ENCODE assay signal across 8 cellular contexts in the genomic region with DNA sequence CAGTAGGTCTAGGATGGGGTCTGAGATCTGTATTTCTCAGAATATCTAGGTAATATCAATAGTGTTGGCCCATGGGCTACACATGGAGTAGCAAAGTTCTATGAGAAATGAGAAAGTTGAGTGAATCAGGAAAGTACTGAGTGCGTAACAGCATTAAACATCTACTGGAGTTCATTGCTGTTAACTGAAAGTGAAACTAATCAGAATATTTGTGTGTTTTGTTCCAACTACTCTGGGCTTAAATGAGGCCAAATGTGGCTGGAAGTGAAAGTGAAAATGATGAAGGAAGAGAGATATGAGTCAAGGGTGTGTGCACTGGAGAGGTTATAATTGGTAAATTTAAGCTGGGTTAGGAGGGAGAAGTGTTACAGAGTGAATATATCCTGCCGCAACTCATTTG. TPM values are rescaled to one million over a fixed set of nuclear protein-coding genes. Genes with fewer than 3 reads are reported as not detected.
DNase-seq lines count a peak whose midpoint lies in the region; ATAC-seq and TF ChIP-seq lines count a peak whose summit lies in the region.

No MANE protein-coding gene starts in this region.

- TF ChIP-seq CTCF in GM12865 (IDR thresholded peaks at IDR 0.05; ENCODE audit: insufficient read depth, low read depth, low read length, missing control alignments) (no peak), GM20000 (IDR thresholded peaks at IDR 0.05; ENCODE audit: extremely low read depth, missing control alignments) (no peak), activated B cell treated with CpG ODN at 0.5 μM for 24 hours (IDR thresholded peaks at IDR 0.05) (no peak), CD14-positive monocyte (IDR thresholded peaks at IDR 0.05) (no peak)

- H3K36me3 Mint-ChIP-seq in activated B cell treated with CpG ODN at 0.5 μM for 24 hours (ENCODE audit: low read depth), result no peaks in the 10 kb centered on the region
- no peaks in the 10 kb centered on the region for H3K36me3 Mint-ChIP-seq in CD14-positive monocyte

- H3K9me3 Mint-ChIP-seq in activated B cell treated with CpG ODN at 0.5 μM for 24 hours, result peaks cover 5% of the 10 kb centered on the region
- peaks cover 0 to 10% (median 0%) of the 10 kb centered on the region in 7 donors for H3K9me3 Mint-ChIP-seq in CD14-positive monocyte

- DNase-seq in GM12865 (ENCODE audit: low read depth), result peak; percentile 86
- DNase-seq in GM20000 (ENCODE audit: low spot score), result peak; percentile 63
- no peak for DNase-seq in activated B cell treated with CpG ODN at 0.5 μM for 24 hours
- DNase-seq in kidney tubule cell (ENCODE audit: low spot score), result peak; percentile 77
- DNase-seq in HK-2 (ENCODE audit: unreplicated experiment), result no peak
- no peak for DNase-seq in CD14-positive monocyte (ENCODE audit: low spot score)
- DNase-seq in DMS114 treated with DMSO at 0.1 percent for 48 hours (lab: John Stamatoyannopoulos, UW; ENCODE audit: unreplicated experiment), result no peak

- ATAC-seq in HG03469 (IDR thresholded peaks at IDR 0.05; ENCODE audit: unreplicated experiment) (peak; percentile 100), activated B cell treated with CpG ODN at 0.5 μM for 24 hours (ENCODE audit: low read depth) (peak; percentile 96)

- no peak overlapping the region for H3K4me3 ChIP-seq in GM12865 (ENCODE audit: low read depth, low read length)

- intact Hi-C loops in activated B cell treated with CpG ODN at 0.5 μM for 24 hours (cut with micrococcal nuclease), result loop anchor here (1.0 to 5.0 kb wide), 5 partner anchors 17 to 1317 kb away; a partner anchor contains a TSS
- intact Hi-C loops in CD14-positive monocyte (cut with micrococcal nuclease), result no loop called here

- H3K27ac Mint-ChIP-seq in activated B cell treated with CpG ODN at 0.5 μM for 24 hours, result no peak overlapping the region
- no peak overlapping the region for H3K27ac Mint-ChIP-seq in CD14-positive monocyte

- CTCF ChIA-PET in activated B cell treated with CpG ODN at 0.5 μM for 24 hours (lab: Charles Lee), result interaction anchor here (0.7 kb wide), 1 partner anchor 45 kb away, joined by 4 read pairs; no protein-coding TSS in a partner anchor

- H3K4me3 Mint-ChIP-seq in activated B cell treated with CpG ODN at 0.5 μM for 24 hours, result no peak overlapping the region
- no peak overlapping the region for H3K4me3 Mint-ChIP-seq in CD14-positive monocyte

- no peaks in the 10 kb centered on the region for H3K4me1 Mint-ChIP-seq in activated B cell treated with CpG ODN at 0.5 μM for 24 hours
- no peaks in the 10 kb centered on the region for H3K4me1 Mint-ChIP-seq in CD14-positive monocyte

- H3K27me3 Mint-ChIP-seq in activated B cell treated with CpG ODN at 0.5 μM for 24 hours, result no peaks in the 10 kb centered on the region
- peaks cover 0 to 2% (median 1%) of the 10 kb centered on the region in 3 donors for H3K27me3 Mint-ChIP-seq in CD14-positive monocyte (ENCODE audit: low read depth in 3 of 3)

- POLR2A ChIA-PET in activated B cell treated with CpG ODN at 0.5 μM for 24 hours (lab: Charles Lee), result interaction anchor here (0.7 to 1.1 kb wide), 2 partner anchors 47 to 895 kb away, joined by 3 to 12 read pairs; a partner anchor contains a TSS

RNA-seq across cellular contexts. Expression of a gene that starts 46.5 kb away (rescaled TPM):
- total RNA-seq in activated B cell treated with CpG ODN at 0.5 μM for 24 hours, result 18.1 and 22.1 TPM in 2 replicates
- polyA plus RNA-seq in CD14-positive monocyte, result 10 to 100 TPM; 11.6 to 17.7 TPM

Comparison
In these comparisons a context has a peak if more than half of its experiments do, and no peak if none do; other contexts are left out.
1. DNase-seq: peak in GM12865 (single experiment), GM20000 (single experiment) and kidney tubule cell (single experiment); none in activated B cell treated with CpG ODN at 0.5 μM for 24 hours (single experiment), HK-2 (single experiment), CD14-positive monocyte (single experiment) and DMS114 treated with DMSO at 0.1 percent for 48 hours (single experiment).